Comparison of ENCODE assay signal across 8 cellular contexts in the genomic region with DNA sequence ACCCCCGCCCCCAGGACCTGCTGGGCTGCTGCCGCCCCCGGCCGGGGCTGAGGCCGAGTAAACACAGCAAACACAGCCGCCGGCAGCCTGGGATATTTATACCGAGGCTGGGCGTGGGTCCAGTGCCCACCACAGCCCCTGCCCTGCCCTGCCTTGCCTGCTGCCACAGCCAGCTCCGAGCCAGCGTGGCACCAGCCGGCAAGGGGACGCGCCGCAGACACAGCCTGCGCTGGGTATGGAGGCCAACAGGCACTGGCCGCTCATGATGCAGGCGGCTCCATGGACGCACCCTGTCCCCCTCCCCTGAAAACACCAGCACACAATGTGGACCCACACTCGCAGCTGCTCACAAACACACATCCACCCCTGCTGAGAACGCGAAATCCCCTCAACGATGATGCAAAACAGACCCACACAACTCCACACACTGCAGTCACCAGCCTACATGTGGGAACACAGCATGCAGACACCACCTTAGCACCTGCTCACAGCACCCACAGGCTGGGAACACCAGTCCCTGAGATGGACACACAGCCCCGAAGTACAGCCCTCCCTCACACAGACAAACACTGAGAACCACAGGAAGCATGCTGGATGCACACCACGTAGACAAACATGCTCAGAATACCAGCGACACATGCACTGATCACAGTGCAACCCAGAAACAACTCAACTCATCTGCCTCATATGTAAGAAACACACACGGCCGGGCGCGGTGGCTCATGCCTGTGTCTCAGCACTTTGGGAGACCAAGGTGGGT. TPM values are rescaled to one million over a fixed set of nuclear protein-coding genes. Genes with fewer than 3 reads are reported as not detected.
DNase-seq lines count a peak whose midpoint lies in the region; TF ChIP-seq lines count a peak whose summit lies in the region.

No MANE protein-coding gene starts in this region.

- no peaks in the 10 kb centered on the region for H4K20me1 ChIP-seq in hepatocyte (ENCODE audit: insufficient read depth, poor library complexity, severe bottlenecking)

- H3K27me3 Mint-ChIP-seq in CD14-positive monocyte (ENCODE audit: low read depth in 3 of 3) = peaks cover 0 to 4% (median 0%) of the 10 kb centered on the region in 3 donors

- H3K4me1 ChIP-seq in adipocyte (ENCODE audit: control insufficient read depth, insufficient read depth, low read length) (peaks cover 52% of the 10 kb centered on the region), hepatocyte (ENCODE audit: insufficient read depth) (peaks cover 69% of the 10 kb centered on the region)

- H3K36me3 ChIP-seq in adipocyte (ENCODE audit: control insufficient read depth, insufficient read depth, low read length, severe bottlenecking) = peaks cover 10% of the 10 kb centered on the region
- H3K36me3 ChIP-seq in hepatocyte (replicated peaks; ENCODE audit: insufficient read depth, low read depth) = no peaks in the 10 kb centered on the region

- peak overlapping the region; percentile 92 to 98 (median 95) for H3K27ac Mint-ChIP-seq in CD14-positive monocyte

- peak overlapping the region; percentile 82 for H3K4me2 ChIP-seq in hepatocyte

- H3K4me1 Mint-ChIP-seq in CD14-positive monocyte = peaks cover 80% of the 10 kb centered on the region

- H3K27me3 ChIP-seq in adipocyte (replicated peaks; ENCODE audit: control insufficient read depth, insufficient read depth, low read length) (no peaks in the 10 kb centered on the region), hepatocyte (no peaks in the 10 kb centered on the region)

- TF ChIP-seq CTCF in CD14-positive monocyte (IDR thresholded peaks at IDR 0.05) (no peak), HFF-Myc (IDR thresholded peaks at IDR 0.05; ENCODE audit: low read depth, low read length, missing control alignments) (no peak), hepatocyte (IDR thresholded peaks at IDR 0.05; ENCODE audit: poor library complexity) (no peak)

- peak overlapping the region; percentile 74 to 86 for H3K4me3 Mint-ChIP-seq in CD14-positive monocyte

- H3K36me3 Mint-ChIP-seq in CD14-positive monocyte = peaks cover 42 to 62% of the 10 kb centered on the region in 2 donors

- H3K9ac ChIP-seq in adipocyte (ENCODE audit: low read length) = peak overlapping the region; percentile 16

- H3K4me3 ChIP-seq in HFF-Myc (replicated peaks; ENCODE audit: low read depth, low read length) = peak overlapping the region; percentile 6; the same call in 1 of the 2 replicates
- no peak overlapping the region for H3K4me3 ChIP-seq in adipocyte (ENCODE audit: low read length)
- peak overlapping the region; percentile 10 for H3K4me3 ChIP-seq in hepatocyte
- H3K4me3 ChIP-seq in skin epidermis = peak overlapping the region in 2 of 7 experiments; percentile 2

- H3K9me3 Mint-ChIP-seq in CD14-positive monocyte = peaks cover 0 to 1% (median 0%) of the 10 kb centered on the region in 7 donors

- intact Hi-C loops in CD14-positive monocyte (cut with micrococcal nuclease) = loop anchor here in 1 of 2 donors (2.0 to 5.0 kb wide), 2 partner anchors 15 to 36 kb away; partner anchors contain the start of genes B9D2 and CCDC97

- H3K79me2 ChIP-seq in hepatocyte = no peaks in the 10 kb centered on the region

- DNase-seq in CD14-positive monocyte (ENCODE audit: low spot score) = no peak
- DNase-seq in HFF-Myc (ENCODE audit: extremely low read depth, low read depth) = no peak
- DNase-seq in adipocyte (ENCODE audit: low read depth) = peak; percentile 55
- DNase-seq in hepatocyte (ENCODE audit: low spot score) = peak; percentile 58
- DNase-seq in NCI-H2029 treated with DMSO at 0.1 percent for 48 hours (lab: John Stamatoyannopoulos, UW) = no peak
- DNase-seq in cortex of kidney (lab: John Stamatoyannopoulos, UW) = no peak
- DNase-seq in 8988T = no peak

- H2AFZ ChIP-seq in hepatocyte = no peak overlapping the region

- no peaks in the 10 kb centered on the region for H3K9me3 ChIP-seq in adipocyte (ENCODE audit: control insufficient read depth, low read length)
- no peaks in the 10 kb centered on the region for H3K9me3 ChIP-seq in hepatocyte (ENCODE audit: low read depth)

- WGBS in hepatocyte (ENCODE audit: low lambda C conversion rate, missing lambda C conversion rate) = 19% methylated on average over 30 of the region's 30 CpGs

- H3K27ac ChIP-seq in hepatocyte (peak overlapping the region; percentile 100), skin epidermis (peak overlapping the region in 20 of 21 experiments; percentile 34 to 95 (median 84))

- no peaks in the 10 kb centered on the region for H3K9me2 ChIP-seq in hepatocyte (replicated peaks; ENCODE audit: insufficient read depth)

RNA-seq across cellular contexts. Expression of gene CCDC97, which starts 16.2 kb away (rescaled TPM):
- polyA plus RNA-seq in CD14-positive monocyte = 10 to 100 TPM in 1 of 2 donors, 1 to 10 TPM in 1; 8.8 to 13.0 TPM
- total RNA-seq in hepatocyte = 11.4 and 15.1 TPM in 2 replicates
- polyA plus RNA-seq in hepatocyte = 24.4 and 32.7 TPM in 2 replicates

RNA-seq across cellular contexts. Expression of gene TGFB1, which starts 27.6 kb away (rescaled TPM):
- polyA plus RNA-seq in CD14-positive monocyte = 10 to 100 TPM; 30.6 to 42.2 TPM
- total RNA-seq in hepatocyte = 15.7 and 17.1 TPM in 2 replicates
- polyA plus RNA-seq in hepatocyte = 122 and 152 TPM in 2 replicates

RNA-seq across cellular contexts. Expression of gene B9D2, which starts 37.8 kb away (rescaled TPM):
- 10 to 100 TPM; 25.1 to 32.5 TPM for polyA plus RNA-seq in CD14-positive monocyte
- total RNA-seq in hepatocyte = 5.3 and 6.0 TPM in 2 replicates
- 9.6 and 13.2 TPM in 2 replicates for polyA plus RNA-seq in hepatocyte

RNA-seq across cellular contexts. Expression of gene TMEM91, which starts 50.2 kb away (rescaled TPM):
- polyA plus RNA-seq in CD14-positive monocyte = 10 to 100 TPM; 29.1 to 34.9 TPM
- 23.6 and 27.5 TPM in 2 replicates for total RNA-seq in hepatocyte
- 51.8 and 55.7 TPM in 2 replicates for polyA plus RNA-seq in hepatocyte

Comparison
In these comparisons a context has a peak if more than half of its experiments do, and no peak if none do; other contexts are left out.
1. DNase-seq: peak in adipocyte (single experiment) and hepatocyte (single experiment); none in CD14-positive monocyte (single experiment), HFF-Myc (single experiment), NCI-H2029 treated with DMSO at 0.1 percent for 48 hours (single experiment), cortex of kidney (single experiment) and 8988T (single experiment).